In genomic region chr4:163562496-163562895, GRCh38 we compare ENCODE assay signal across 27 cellular contexts.
A peak's percentile ranks its signal among the peaks of the same experiment; 100 is the strongest.
DNase-seq lines count a peak whose midpoint lies in the region; ATAC-seq and TF ChIP-seq lines count a peak whose summit lies in the region.
"Had no signal": no experiment of that assay in that cellular context is flagged by ENCODE, and none has a peak within 500 bp of the region (broad histone marks: within the 10 kb centered on the region; RNA-seq: fewer than 3 reads in every experiment).

No MANE protein-coding gene starts in this region.

- ATAC-seq in GM18870 (IDR thresholded peaks at IDR 0.05; ENCODE audit: unreplicated experiment) (peak; percentile 62), HG02610 (IDR thresholded peaks at IDR 0.05; ENCODE audit: unreplicated experiment) (peak; percentile 87), HG03439 (IDR thresholded peaks at IDR 0.05; ENCODE audit: unreplicated experiment) (peak; percentile 42), GM21367 (IDR thresholded peaks at IDR 0.05; ENCODE audit: unreplicated experiment) (no peak)
- ATAC-seq: activated naive CD4-positive, alpha-beta T cell treated with anti-CD3 and anti-CD28 coated beads, Interleukin-2, amount 50 U/mL, for 72 hours; right cardiac atrium; upper lobe of right lung had no signal

- no peaks in the 10 kb centered on the region for H3K36me3 Mint-ChIP-seq in neural crest cell (ENCODE audit: low read depth)
- peaks cover 6% of the 10 kb centered on the region for H3K36me3 Mint-ChIP-seq in activated CD4-positive, alpha-beta memory T cell treated with anti-CD3 and anti-CD28 coated beads for 36 hours

- no peak for DNase-seq in neural crest cell (ENCODE audit: low read depth, low spot score)
- no peak for DNase-seq in activated CD4-positive, alpha-beta memory T cell treated with anti-CD3 and anti-CD28 coated beads for 36 hours
- no peak for DNase-seq in MM.1S
- DNase-seq: activated CD4-positive, alpha-beta memory T cell treated with anti-CD3 and anti-CD28 coated beads, Interleukin-2, amount 10 ng/mL, durations not matched to agents 7 days and 5 days; activated CD4-positive, CD25-positive, alpha-beta regulatory T cell treated with anti-CD3 and anti-CD28 coated beads, Interleukin-2, amount 50 U/mL, for 72 hours; C1 segment of cervical spinal cord; caudate nucleus; DND-41; endodermal cell; esophagus squamous epithelium; foreskin melanocyte; KG1; NCI-H1436 treated with DMSO at 0.1 percent for 48 hours; NCI-H2107; posterior cingulate gyrus; right cardiac atrium; stimulated activated CD4-positive, alpha-beta T cell treated with anti-CD3 and anti-CD28 coated beads, Interleukin-2, amount 100 ng/mL, for 24 hours; upper lobe of right lung had no signal

- H2AFZ ChIP-seq in MM.1S (ENCODE audit: low read length) = no peak overlapping the region

- CTCF ChIA-PET in activated CD4-positive, alpha-beta memory T cell treated with anti-CD3 and anti-CD28 coated beads for 36 hours (lab: Charles Lee) = interaction anchor here (0.8 to 1.0 kb wide), 2 partner anchors 9 to 1534 kb away, joined by 3 read pairs; no protein-coding TSS in a partner anchor

- no peak overlapping the region for H3K4me3 ChIP-seq in MM.1S (ENCODE audit: low read length)
- H3K4me3 ChIP-seq: esophagus squamous epithelium, lung, SK-N-MC, upper lobe of right lung had no signal

- H3K27ac Mint-ChIP-seq in neural crest cell (ENCODE audit: unreplicated experiment) = peak overlapping the region; percentile 44
- H3K27ac Mint-ChIP-seq in activated CD4-positive, alpha-beta memory T cell treated with anti-CD3 and anti-CD28 coated beads for 36 hours = no peak overlapping the region
- H3K27ac Mint-ChIP-seq: activated CD4-positive, alpha-beta memory T cell treated with anti-CD3 and anti-CD28 coated beads, Interleukin-2, amount 10 ng/mL, durations not matched to agents 7 days and 5 days; activated naive CD4-positive, alpha-beta T cell treated with anti-CD3 and anti-CD28 coated beads, Interleukin-2, amount 50 U/mL, for 72 hours; activated T-helper 2 cell treated with anti-CD3 and anti-CD28 coated beads, Interferon-gamma antibody, Interleukin-2, Interleukin-4, amounts not matched to agents 10 μg/mL and 5 μg/mL and 100 μg/mL, durations not matched to agents 14 hours and 24 hours and 36 hours; endodermal cell; T-helper 1 cell treated with Interleukin-12 subunit alpha and Interleukin-12 subunit beta and Interleukin-4 antibody, amounts not matched to agents 30 μg/mL and 1 μg/mL, for 36 hours had no signal

- TF ChIP-seq CTCF in neural crest cell (conservative IDR thresholded peaks at IDR 0.05) (no peak), MM.1S (IDR thresholded peaks at IDR 0.05; ENCODE audit: low read length) (no peak)

- no peak overlapping the region for H3K4me3 Mint-ChIP-seq in neural crest cell
- no peak overlapping the region for H3K4me3 Mint-ChIP-seq in activated CD4-positive, alpha-beta memory T cell treated with anti-CD3 and anti-CD28 coated beads for 36 hours
- H3K4me3 Mint-ChIP-seq: activated CD4-positive, alpha-beta memory T cell treated with anti-CD3 and anti-CD28 coated beads, Interleukin-2, amount 10 ng/mL, durations not matched to agents 7 days and 5 days; endodermal cell; T-helper 1 cell treated with Interleukin-12 subunit alpha and Interleukin-12 subunit beta and Interleukin-4 antibody, amounts not matched to agents 30 μg/mL and 1 μg/mL, for 36 hours had no signal

- intact Hi-C loops in activated CD4-positive, alpha-beta memory T cell treated with anti-CD3 and anti-CD28 coated beads for 36 hours (cut with micrococcal nuclease) = no loop called here

- H3K4me1 ChIP-seq in MM.1S (ENCODE audit: low read length) = no peaks in the 10 kb centered on the region
- H3K4me1 ChIP-seq: esophagus squamous epithelium, upper lobe of right lung had no signal

- H3K27ac ChIP-seq in MM.1S (ENCODE audit: low read length) = no peak overlapping the region
- H3K27ac ChIP-seq: esophagus squamous epithelium, SK-N-MC, upper lobe of right lung had no signal

- no peaks in the 10 kb centered on the region for H3K27me3 ChIP-seq in MM.1S (replicated peaks; ENCODE audit: insufficient read depth, low read length)
- H3K27me3 ChIP-seq: esophagus squamous epithelium, upper lobe of right lung had no signal

- H4K20me1 ChIP-seq in MM.1S (ENCODE audit: insufficient read depth, low read length) = no peaks in the 10 kb centered on the region

- peaks cover 4% of the 10 kb centered on the region for H3K9me3 Mint-ChIP-seq in neural crest cell
- peaks cover 10% of the 10 kb centered on the region for H3K9me3 Mint-ChIP-seq in activated CD4-positive, alpha-beta memory T cell treated with anti-CD3 and anti-CD28 coated beads for 36 hours
- H3K9me3 Mint-ChIP-seq: activated CD4-positive, alpha-beta memory T cell treated with anti-CD3 and anti-CD28 coated beads, Interleukin-2, amount 10 ng/mL, durations not matched to agents 7 days and 5 days; activated T-helper 2 cell treated with anti-CD3 and anti-CD28 coated beads, Interferon-gamma antibody, Interleukin-2, Interleukin-4, amounts not matched to agents 10 μg/mL and 5 μg/mL and 100 μg/mL, durations not matched to agents 14 hours and 24 hours and 36 hours; T-helper 1 cell treated with Interleukin-12 subunit alpha and Interleukin-12 subunit beta and Interleukin-4 antibody, amounts not matched to agents 30 μg/mL and 1 μg/mL, for 36 hours had no signal

- no peak overlapping the region for H3K4me2 ChIP-seq in MM.1S (ENCODE audit: low read depth, low read length)

- no peaks in the 10 kb centered on the region for H3K36me3 ChIP-seq in MM.1S (replicated peaks; ENCODE audit: insufficient read depth, low read length)
- H3K36me3 ChIP-seq: esophagus squamous epithelium, upper lobe of right lung had no signal

- H3F3A ChIP-seq in MM.1S (ENCODE audit: insufficient read depth, low read length) = no peaks in the 10 kb centered on the region

- H3K9ac ChIP-seq in MM.1S (ENCODE audit: low read length) = no peak overlapping the region

- peaks cover 4% of the 10 kb centered on the region for H3K27me3 Mint-ChIP-seq in neural crest cell (ENCODE audit: low read depth)
- no peaks in the 10 kb centered on the region for H3K27me3 Mint-ChIP-seq in activated CD4-positive, alpha-beta memory T cell treated with anti-CD3 and anti-CD28 coated beads for 36 hours
- H3K27me3 Mint-ChIP-seq: activated CD4-positive, alpha-beta memory T cell treated with anti-CD3 and anti-CD28 coated beads, Interleukin-2, amount 10 ng/mL, durations not matched to agents 7 days and 5 days had no signal

- H3K79me2 ChIP-seq in MM.1S (ENCODE audit: low read length) = no peaks in the 10 kb centered on the region

- no peaks in the 10 kb centered on the region for H3K9me3 ChIP-seq in MM.1S (replicated peaks; ENCODE audit: insufficient read depth, low read length)
- H3K9me3 ChIP-seq: esophagus squamous epithelium, upper lobe of right lung had no signal

- peaks cover 30% of the 10 kb centered on the region for H3K4me1 Mint-ChIP-seq in neural crest cell
- H3K4me1 Mint-ChIP-seq in activated CD4-positive, alpha-beta memory T cell treated with anti-CD3 and anti-CD28 coated beads for 36 hours (ENCODE audit: low read depth) = peaks cover 20% of the 10 kb centered on the region

- no peaks in the 10 kb centered on the region for H3K9me2 ChIP-seq in MM.1S (replicated peaks; ENCODE audit: insufficient read depth, low read length)

- POLR2A ChIA-PET in activated CD4-positive, alpha-beta memory T cell treated with anti-CD3 and anti-CD28 coated beads for 36 hours (lab: Charles Lee) = no interaction called here
